ENCODE assay signal across 8 cellular contexts in genomic region chrX:102696303-102696702, GRCh38.
"Had no signal": no experiment of that assay in that cellular context is flagged by ENCODE, and none has a peak within 500 bp of the region (broad histone marks: within the 10 kb centered on the region; RNA-seq: fewer than 3 reads in every experiment).

No MANE protein-coding gene starts in this region.

- H3K4me3 ChIP-seq: GM23338 had no signal

- H3K9ac ChIP-seq: KMS-11 had no signal

- FAIRE-seq: H1, H54, HTR-8/SVneo had no signal

- DNase-seq: H9, HCEC 1CT, KBM-7 had no signal

- H3K27ac ChIP-seq: KMS-11 had no signal

- H3K4me2 ChIP-seq: GM23338, KMS-11 had no signal

- H2AFZ ChIP-seq: GM23338 had no signal

- ATAC-seq: GM23338 had no signal
